In genomic region chr1:107965112-107965991, GRCh38 we compare ENCODE assay signal across 9 cellular contexts. TPM values are rescaled to one million over a fixed set of nuclear protein-coding genes. Genes with fewer than 3 reads are reported as not detected.
DNase-seq lines count a peak whose midpoint lies in the region; ATAC-seq, FAIRE-seq and TF ChIP-seq lines count a peak whose summit lies in the region.
"Had no signal": no experiment of that assay in that cellular context is flagged by ENCODE, and none has a peak within 500 bp of the region (broad histone marks: within the 10 kb centered on the region; RNA-seq: fewer than 3 reads in every experiment).

TSS of gene VAV3 (minus strand) at chr1:107965180. CDS start at chr1:107964869, 311 bp downstream.

- H3K4me3 Mint-ChIP-seq in type B pancreatic cell = peak within 1 kb of the TSS; percentile 98

- no peaks in the 10 kb centered on the region for H3K36me3 Mint-ChIP-seq in type B pancreatic cell

- H3K27ac Mint-ChIP-seq in type B pancreatic cell = peak within 1 kb of the TSS; percentile 88

- H3K36me3 ChIP-seq in heart left ventricle (no peaks in the 10 kb centered on the region), ovary (no peaks in the 10 kb centered on the region)

- peak within 1 kb of the TSS; percentile 40 to 86 (median 64) for H3K4me3 ChIP-seq in heart left ventricle
- H3K4me3 ChIP-seq in ovary = peak within 1 kb of the TSS; percentile 14
- H3K4me3 ChIP-seq: PC-9 had no signal

- peak; percentile 81 for DNase-seq in D721Med (ENCODE audit: insufficient read length, low spot score)
- peak; percentile 90 for DNase-seq in KBM-7
- DNase-seq in SKM-1 treated with dmso at 0.1 percent for 144 hours (lab: John Stamatoyannopoulos, UW; ENCODE audit: unreplicated experiment) = peak; percentile 87
- DNase-seq in amniotic epithelial cell (ENCODE audit: low read depth) = peak; percentile 15
- DNase-seq in heart left ventricle = peak; percentile 79 to 90 (median 81)
- DNase-seq in ovary = peak in 2 of 5 donors; percentile 22 to 38
- peak; percentile 84 for DNase-seq in type B pancreatic cell (ENCODE audit: extremely low spot score, unreplicated experiment)

- WGBS in heart left ventricle, 4 donors = 0 to 1% (median 1%) methylated on average over 27 to 72 of the region's 72 CpGs
- 0 to 1% (median 1%) methylated on average over 40 to 72 of the region's 72 CpGs for WGBS in ovary, 3 donors

- H3K4me1 ChIP-seq in heart left ventricle = peaks cover 0 to 35% (median 12%) of the 10 kb centered on the region in 12 donors
- H3K4me1 ChIP-seq in ovary (ENCODE audit: insufficient read depth) = peaks cover 1% of the 10 kb centered on the region

- in situ Hi-C loops in KBM-7 (cut with MboI; ENCODE audit: low pct_unique_long_range_greater_than_20kb, low sequenced_read_pairs) = no loop called here

- H3K4me1 Mint-ChIP-seq in type B pancreatic cell (ENCODE audit: unreplicated experiment) = peaks cover 16% of the 10 kb centered on the region

- ATAC-seq in heart left ventricle (peak; percentile 60 to 84 (median 76)), HG03095 (IDR thresholded peaks at IDR 0.05; ENCODE audit: unreplicated experiment) (no peak)

- intact Hi-C loops in heart left ventricle (cut with DNase I) (loop anchor here in 6 of 10 donors (2.0 to 10.0 kb wide), 7 partner anchors 89 to 183 kb away; no protein-coding TSS in a partner anchor), ovary (cut with DNase I) (no loop called here)

- TF ChIP-seq POLR2A in heart left ventricle (IDR thresholded peaks at IDR 0.05) = peak in 1 of 2 donors; percentile 37
- TF ChIP-seq POLR2A in ovary (IDR thresholded peaks at IDR 0.05) = no peak

- TF ChIP-seq CTCF in D721Med (IDR thresholded peaks at IDR 0.05; ENCODE audit: insufficient read depth, missing control alignments) (peak; percentile 4), heart left ventricle (IDR thresholded peaks at IDR 0.05) (peak in 1 of 12 donors; percentile 17), ovary (IDR thresholded peaks at IDR 0.05) (no peak), type B pancreatic cell (conservative IDR thresholded peaks at IDR 0.05) (peak; percentile 66)

- H3K27me3 Mint-ChIP-seq in type B pancreatic cell = peaks cover 37% of the 10 kb centered on the region

- H3K27me3 ChIP-seq in heart left ventricle (peaks cover 0 to 5% (median 0%) of the 10 kb centered on the region in 9 donors), ovary (no peaks in the 10 kb centered on the region)

- FAIRE-seq in D721Med (lab: Jason Lieb, UNC) = no peak

- H3K9me3 ChIP-seq in heart left ventricle (no peaks in the 10 kb centered on the region), ovary (no peaks in the 10 kb centered on the region)

- H3K9me3 Mint-ChIP-seq in type B pancreatic cell = no peaks in the 10 kb centered on the region

- peak within 1 kb of the TSS; percentile 15 to 90 (median 64) for H3K27ac ChIP-seq in heart left ventricle
- H3K27ac ChIP-seq in ovary = no peak within 1 kb of the TSS
- H3K27ac ChIP-seq: PC-9 had no signal

- TF ChIP-seq EP300 in ovary (IDR thresholded peaks at IDR 0.05) = no peak

RNA-seq across cellular contexts. Expression of gene VAV3, which starts in this region (rescaled TPM):
- total RNA-seq in heart left ventricle (1 to 10 TPM; 1.1 to 8.3 (median 2.1) TPM), ovary (1 to 10 TPM in 6 of 7 donors, under 1 TPM in 1; 0.78 to 7.4 (median 1.5) TPM), type B pancreatic cell (ENCODE audit: low replicate concordance) (10.0 and 12.3 TPM in 2 replicates)
- polyA plus RNA-seq in heart left ventricle (under 1 TPM; 0.57 to 0.94 TPM), ovary (1 to 10 TPM in 1 of 2 donors, under 1 TPM in 1; 0.81 to 2.9 TPM)

Comparison
In these comparisons a context has a peak if more than half of its experiments do, and no peak if none do; other contexts are left out.
1. CTCF ChIP-seq: peak in D721Med (single experiment) and type B pancreatic cell (single experiment); none in ovary (0 of 3).
2. H3K27ac ChIP-seq: peak in heart left ventricle (12 of 12); none in ovary (0 of 2).
3. intact Hi-C loops: an anchor here in heart left ventricle (2.0 to 10.0 kb wide); none called in ovary.